In the genomic region with DNA sequence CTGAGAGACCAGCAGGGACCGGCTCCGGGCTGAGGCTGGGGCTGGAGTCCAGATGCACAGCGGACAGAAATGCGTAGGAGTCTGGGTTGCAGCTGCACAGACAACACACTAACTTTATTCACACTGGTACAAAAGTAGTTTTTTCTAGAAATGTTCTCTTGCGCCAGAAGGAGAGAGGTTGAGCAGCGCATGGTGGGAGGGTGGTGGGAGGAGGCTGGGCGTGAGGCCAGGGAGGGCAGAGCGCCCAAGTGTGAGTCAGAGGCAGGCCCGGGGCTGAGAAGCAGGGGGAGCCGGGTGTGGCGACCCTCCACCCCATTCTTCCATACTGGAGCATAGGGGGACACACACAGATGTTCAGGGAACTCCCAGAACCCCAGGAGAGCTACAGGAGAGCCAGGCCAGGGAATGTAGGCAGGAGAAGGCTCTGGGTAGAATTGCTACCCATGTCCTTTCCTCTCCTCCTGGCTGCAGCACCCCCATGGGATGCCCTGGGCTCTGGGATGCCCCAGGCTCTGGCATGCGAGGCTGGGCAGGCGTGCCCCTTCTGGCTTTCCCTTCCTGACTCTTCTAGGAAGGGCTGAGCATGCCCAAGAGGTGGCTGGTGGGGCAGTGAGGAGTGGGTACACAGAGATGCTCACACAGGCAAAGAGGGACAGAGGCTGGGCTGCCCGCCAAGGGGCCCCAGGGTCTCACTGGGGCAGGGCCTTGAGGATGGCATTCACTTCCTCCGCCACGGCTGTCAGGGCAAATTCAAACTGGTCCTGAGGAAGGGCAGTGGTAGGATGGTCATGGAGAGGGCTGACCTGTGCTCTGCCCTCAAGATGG, we compare ENCODE assay signal across 9 cellular contexts. TPM values are rescaled to one million over a fixed set of nuclear protein-coding genes. Genes with fewer than 3 reads are reported as not detected.
DNase-seq lines count a peak whose midpoint lies in the region; ATAC-seq and TF ChIP-seq lines count a peak whose summit lies in the region.
"Had no signal": no experiment of that assay in that cellular context is flagged by ENCODE, and none has a peak within 500 bp of the region (broad histone marks: within the 10 kb centered on the region; RNA-seq: fewer than 3 reads in every experiment).

No MANE protein-coding gene starts in this region.

- TF ChIP-seq CTCF in IMR-90 (conservative IDR thresholded peaks at IDR 0.05; ENCODE audit: low read depth, low read length) (no peak), breast epithelium (IDR thresholded peaks at IDR 0.05) (no peak), tibial nerve (IDR thresholded peaks at IDR 0.05) (peak in 1 of 5 experiments; percentile 29)

- peak; percentile 95 to 98 for TF ChIP-seq EP300 in tibial nerve (IDR thresholded peaks at IDR 0.05)

- peaks cover 20% of the 10 kb centered on the region for H3K4me1 ChIP-seq in IMR-90 (ENCODE audit: control insufficient read depth, insufficient read depth, low read length)
- H3K4me1 ChIP-seq in breast epithelium, result peaks cover 8 to 13% of the 10 kb centered on the region in 2 donors
- H3K4me1 ChIP-seq in tibial nerve, result peaks cover 0 to 74% (median 42%) of the 10 kb centered on the region in 4 donors

- H3K27ac ChIP-seq in IMR-90 (ENCODE audit: insufficient read depth, low read length), result peak overlapping the region; percentile 70
- peak overlapping the region; percentile 74 to 92 for H3K27ac ChIP-seq in breast epithelium
- H3K27ac ChIP-seq in tibial nerve, result peak overlapping the region; percentile 80 to 100 (median 100)
- H3K27ac ChIP-seq: prostate gland had no signal

- H2BK15ac ChIP-seq in IMR-90 (ENCODE audit: low read depth, low read length), result no peak overlapping the region; the same call in 2 of the 3 replicates

- H3K23ac ChIP-seq in IMR-90 (ENCODE audit: low read depth, low read length), result peak overlapping the region; percentile 82; the same call in 1 of the 2 replicates

- intact Hi-C loops in IMR-90 (cut with micrococcal nuclease), result loop anchor here (1.0 to 2.0 kb wide), 2 partner anchors 10 to 59 kb away; a partner anchor contains a TSS
- intact Hi-C loops in breast epithelium (cut with DNase I; ENCODE audit: low total_unique reads), result no loop called here

- CTCF ChIA-PET in IMR-90 (lab: Yijun Ruan, JAX), result interaction anchor here (0.6 to 0.7 kb wide), 2 partner anchors 11 to 979 kb away, joined by 3 read pairs; a partner anchor contains a TSS

- 0% methylated on average over 2 of the region's 16 CpGs; no CpG with 5 or more reads in 1 of the 2 experiments for WGBS in IMR-90 (ENCODE audit: extremely low coverage in 2 of 2, insufficient read length in 1 of 2), 2 experiments
- 19 to 24% methylated on average over 15 to 16 of the region's 16 CpGs for WGBS in tibial nerve, 2 donors

- BruUV-seq in IMR-90 (replicated peaks; lab: Mats Ljungman, UMichigan), result no TSS peak

- H3K79me1 ChIP-seq in IMR-90 (ENCODE audit: low read depth in 1 of 2, low read length in 2 of 2), result no peaks in the 10 kb centered on the region

- ATAC-seq in IMR-90 (ENCODE audit: low read depth) (peak; percentile 75), HG02981 (IDR thresholded peaks at IDR 0.05; ENCODE audit: unreplicated experiment) (no peak), GM19023 (IDR thresholded peaks at IDR 0.05; ENCODE audit: unreplicated experiment) (no peak), GM18520 (IDR thresholded peaks at IDR 0.05; ENCODE audit: unreplicated experiment) (no peak)

- peaks cover 10% of the 10 kb centered on the region; the same call in 1 of the 2 replicates for H4K20me1 ChIP-seq in IMR-90 (ENCODE audit: insufficient read depth, low read length)

- peak overlapping the region; percentile 77 for H2AFZ ChIP-seq in IMR-90 (replicated peaks; ENCODE audit: low read length, poor library complexity)

- H4K5ac ChIP-seq in IMR-90 (ENCODE audit: low read depth, low read length), result peak overlapping the region; percentile 7; the same call in 1 of the 2 replicates

- peak overlapping the region; percentile 52 for H3K4me2 ChIP-seq in IMR-90 (ENCODE audit: low read depth, low read length)

- DNase-seq in IMR-90 (peak; percentile 95), breast epithelium (ENCODE audit: low spot score in 2 of 2) (peak in 1 of 2 donors; percentile 67), kidney glomerular epithelial cell (lab: John Stamatoyannopoulos, UW) (peak; percentile 70), tibial nerve (ENCODE audit: low spot score in 2 of 2) (peak; percentile 73 to 76), NCI-H2107 treated with DMSO at 0.1 percent for 48 hours (lab: John Stamatoyannopoulos, UW; ENCODE audit: unreplicated experiment) (no peak)

- no peak overlapping the region; the same call in none of the 2 replicates for H3K14ac ChIP-seq in IMR-90 (replicated peaks; ENCODE audit: low read depth, low read length)

- peak overlapping the region; percentile 94 for H2AK9ac ChIP-seq in IMR-90 (replicated peaks; ENCODE audit: low read depth, low read length, poor library complexity)

- no peak overlapping the region for H3K9ac ChIP-seq in IMR-90 (ENCODE audit: low read depth, low read length)

- H3K4me3 ChIP-seq in IMR-90 (ENCODE audit: insufficient read depth, low read depth, low read length), result no peak overlapping the region
- H3K4me3 ChIP-seq in breast epithelium, result no peak overlapping the region
- no peak overlapping the region for H3K4me3 ChIP-seq in tibial nerve
- H3K4me3 ChIP-seq: prostate gland had no signal

- POLR2A ChIA-PET in IMR-90 (lab: Charles Lee; ENCODE audit: unreplicated experiment), result no interaction called here

- TF ChIP-seq RAD21 in IMR-90 (IDR thresholded peaks at IDR 0.05; ENCODE audit: low read length), result peak; percentile 16

- H4K91ac ChIP-seq in IMR-90 (ENCODE audit: insufficient read depth, low read depth, low read length), result peak overlapping the region; percentile 81

- peak overlapping the region in 1 of 2 experiments; percentile 64; a peak in 2 of 4 replicates for H4K8ac ChIP-seq in IMR-90 (ENCODE audit: low read depth in 2 of 2, low read length in 2 of 2)

- H3K27me3 ChIP-seq in IMR-90 (ENCODE audit: control insufficient read depth, insufficient read depth, low read length), result no peaks in the 10 kb centered on the region
- no peaks in the 10 kb centered on the region for H3K27me3 ChIP-seq in breast epithelium
- no peaks in the 10 kb centered on the region for H3K27me3 ChIP-seq in tibial nerve

- no peak overlapping the region; the same call in 1 of the 2 replicates for H3K18ac ChIP-seq in IMR-90 (ENCODE audit: low read depth, low read length)

- H3K4ac ChIP-seq in IMR-90 (ENCODE audit: low read depth, low read length), result peak overlapping the region; percentile 86

- no peak overlapping the region for H3K56ac ChIP-seq in IMR-90 (ENCODE audit: extremely low read depth, insufficient read depth, low read length)

- dilution Hi-C loops in IMR-90 (cut with HindIII; ENCODE audit: low sequenced_read_pairs, unreplicated experiment), result no loop called here

- H3K9me3 ChIP-seq in IMR-90 (ENCODE audit: control insufficient read depth, insufficient read depth, low read length) (no peaks in the 10 kb centered on the region), breast epithelium (no peaks in the 10 kb centered on the region), tibial nerve (no peaks in the 10 kb centered on the region)
- H3K9me3 ChIP-seq: prostate gland had no signal

- peaks cover 17% of the 10 kb centered on the region for H3K36me3 ChIP-seq in IMR-90 (ENCODE audit: control insufficient read depth, insufficient read depth, low read length)
- no peaks in the 10 kb centered on the region for H3K36me3 ChIP-seq in breast epithelium
- H3K36me3 ChIP-seq in tibial nerve, result peaks cover 0 to 10% (median 5%) of the 10 kb centered on the region in 3 donors

- H2BK120ac ChIP-seq in IMR-90 (ENCODE audit: low read depth, low read length), result peak overlapping the region; percentile 74

- peak overlapping the region; percentile 61 for H2BK5ac ChIP-seq in IMR-90 (ENCODE audit: low read depth, low read length, poor library complexity, severe bottlenecking)

- TF ChIP-seq POLR2A in IMR-90 (IDR thresholded peaks at IDR 0.05; ENCODE audit: low read depth, low read length) (no peak), breast epithelium (IDR thresholded peaks at IDR 0.05) (no peak), tibial nerve (IDR thresholded peaks at IDR 0.05) (peak in 1 of 2 donors; percentile 63)

- in situ Hi-C loops in IMR-90 (cut with MboI; ENCODE audit: low sequenced_read_pairs), result no loop called here

- H2BK20ac ChIP-seq in IMR-90 (ENCODE audit: low read depth, low read length), result peak overlapping the region; percentile 32; the same call in 1 of the 2 replicates

- peaks cover 11% of the 10 kb centered on the region; the same call in 1 of the 2 replicates for H3K9me1 ChIP-seq in IMR-90 (ENCODE audit: insufficient read depth, low read length)

- H2AK5ac ChIP-seq in IMR-90 (ENCODE audit: low read depth, low read length), result peak overlapping the region; percentile 74

RNA-seq across cellular contexts. Expression of a gene that starts 10.6 kb away (rescaled TPM):
- 30.6 and 43.0 TPM in 2 replicates for total RNA-seq in IMR-90 (2012; rRNA removed)
- 45.8 and 50.7 TPM in 2 replicates for polyA plus RNA-seq in IMR-90 (2012; rRNA removed)
- polyA plus RNA-seq in IMR-90 (2012; cell fraction: cytosol; rRNA removed), result 48.2 and 52.0 TPM in 2 replicates
- polyA plus RNA-seq in IMR-90 (2012; cell fraction: nucleus; rRNA removed; ENCODE audit: low replicate concordance), result 150 and 169 TPM in 2 replicates
- 10 to 100 TPM; 49.9 to 88.3 (median 59.0) TPM for total RNA-seq in breast epithelium
- 100 to 1,000 TPM in 3 of 4 donors, 10 to 100 TPM in 1; 95.7 to 106 (median 102) TPM for total RNA-seq in tibial nerve

RNA-seq across cellular contexts. Expression of a gene that starts 19.5 kb away (rescaled TPM):
- total RNA-seq in IMR-90 (2012; rRNA removed) (4.4 and 5.2 TPM in 2 replicates), breast epithelium (under 1 TPM in 2 of 3 donors, not detected in 1; 0.33 to 0.44 TPM), tibial nerve (not detected)
- 21.4 and 22.0 TPM in 2 replicates for polyA plus RNA-seq in IMR-90 (2012; rRNA removed)
- polyA plus RNA-seq in IMR-90 (2012; cell fraction: cytosol; rRNA removed), result 16.3 and 28.2 TPM in 2 replicates
- polyA plus RNA-seq in IMR-90 (2012; cell fraction: nucleus; rRNA removed; ENCODE audit: low replicate concordance), result 20.4 and 43.0 TPM in 2 replicates

RNA-seq across cellular contexts. Expression of a gene that starts 36.0 kb away (rescaled TPM):
- total RNA-seq in IMR-90 (2012; rRNA removed) (21.9 and 26.1 TPM in 2 replicates), breast epithelium (10 to 100 TPM in 2 of 3 donors, 1 to 10 TPM in 1; 5.4 to 73.3 (median 48.8) TPM), tibial nerve (10 to 100 TPM in 1 of 4 donors, 1 to 10 TPM in 3; 8.0 to 24.6 (median 9.4) TPM)
- 30.3 and 35.6 TPM in 2 replicates for polyA plus RNA-seq in IMR-90 (2012; rRNA removed)
- polyA plus RNA-seq in IMR-90 (2012; cell fraction: cytosol; rRNA removed), result 19.5 and 39.0 TPM in 2 replicates
- 46.8 and 128 TPM in 2 replicates for polyA plus RNA-seq in IMR-90 (2012; cell fraction: nucleus; rRNA removed; ENCODE audit: low replicate concordance)

RNA-seq across cellular contexts. Expression of a gene that starts 36.7 kb away (rescaled TPM):
- not detected in 2 replicates for total RNA-seq in IMR-90 (2012; rRNA removed)
- polyA plus RNA-seq in IMR-90 (2012; rRNA removed), result not detected in 2 replicates
- not detected in 2 replicates for polyA plus RNA-seq in IMR-90 (2012; cell fraction: cytosol; rRNA removed)
- polyA plus RNA-seq in IMR-90 (2012; cell fraction: nucleus; rRNA removed; ENCODE audit: low replicate concordance), result 0.05 TPM in 1 of 2 replicates, not detected in the other
- under 1 TPM in 1 of 3 donors, not detected in 2; 0.16 TPM for total RNA-seq in breast epithelium
- not detected for total RNA-seq in tibial nerve
- total RNA-seq: prostate gland had no signal

RNA-seq across cellular contexts. Expression of a gene that starts 42.8 kb away (rescaled TPM):
- total RNA-seq in IMR-90 (2012; rRNA removed) (not detected in 2 replicates), breast epithelium (not detected), tibial nerve (not detected)
- not detected in 2 replicates for polyA plus RNA-seq in IMR-90 (2012; rRNA removed)
- polyA plus RNA-seq in IMR-90 (2012; cell fraction: cytosol; rRNA removed), result not detected in 2 replicates
- polyA plus RNA-seq in IMR-90 (2012; cell fraction: nucleus; rRNA removed; ENCODE audit: low replicate concordance), result not detected in 2 replicates
- total RNA-seq: prostate gland had no signal
